8 cellular contexts compared by ENCODE assay signal in genomic region chr1:111603979-111604378, GRCh38. TPM values are rescaled to one million over a fixed set of nuclear protein-coding genes. Genes with fewer than 3 reads are reported as not detected.
A peak's percentile ranks its signal among the peaks of the same experiment; 100 is the strongest.
DNase-seq lines count a peak whose midpoint lies in the region; ATAC-seq, FAIRE-seq and TF ChIP-seq lines count a peak whose summit lies in the region.

No MANE protein-coding gene starts in this region.

- FAIRE-seq in small intestine (lab: Jason Lieb, UNC), result no peak

- H3K27me3 Mint-ChIP-seq in endodermal cell (ENCODE audit: insufficient read depth), result peaks cover 8% of the 10 kb centered on the region

- TF ChIP-seq CTCF in endodermal cell (conservative IDR thresholded peaks at IDR 0.05), result no peak

- WGBS in small intestine, 3 donors, result 67 to 81% (median 72%) methylated on average over 4 of the region's 4 CpGs
- 85 to 88% methylated on average over 4 of the region's 4 CpGs for WGBS in endodermal cell (ENCODE audit: insufficient coverage in 1 of 2, insufficient read length in 1 of 2), 2 experiments

- peaks cover 11% of the 10 kb centered on the region for H3K9me3 Mint-ChIP-seq in endodermal cell

- H3K4me3 ChIP-seq in small intestine (ENCODE audit: low read depth in 1 of 2, low read length in 2 of 2) (no peak overlapping the region), endodermal cell (ENCODE audit: low read length) (no peak overlapping the region)

- H3K36me3 ChIP-seq in small intestine (ENCODE audit: control insufficient read depth in 2 of 2, insufficient read depth in 2 of 2, low read length in 2 of 2) (no peaks in the 10 kb centered on the region), endodermal cell (ENCODE audit: control insufficient read depth, insufficient read depth, low read length) (no peaks in the 10 kb centered on the region)

- H3K27ac Mint-ChIP-seq in endodermal cell, result no peak overlapping the region

- H3K27me3 ChIP-seq in small intestine (ENCODE audit: control insufficient read depth in 2 of 2, insufficient read depth in 2 of 2, low read length in 2 of 2) (no peaks in the 10 kb centered on the region), endodermal cell (ENCODE audit: control insufficient read depth, insufficient read depth, low read length, poor library complexity, severe bottlenecking) (peaks cover 5% of the 10 kb centered on the region)

- no peak overlapping the region for H3K27ac ChIP-seq in small intestine (ENCODE audit: low read depth in 1 of 2, low read length in 1 of 2)
- H3K27ac ChIP-seq in endodermal cell (ENCODE audit: low read depth, low read length), result no peak overlapping the region

- no peak overlapping the region for H3K4me3 Mint-ChIP-seq in endodermal cell

- H3K4me1 ChIP-seq in small intestine (ENCODE audit: control insufficient read depth in 2 of 2, insufficient read depth in 1 of 2, low read depth in 1 of 2, low read length in 1 of 2) (peaks cover 5 to 6% of the 10 kb centered on the region in 2 donors), endodermal cell (ENCODE audit: control insufficient read depth, insufficient read depth, low read length) (no peaks in the 10 kb centered on the region)

- DNase-seq in Daoy (ENCODE audit: low read depth), result peak; percentile 28
- peak; percentile 60 for DNase-seq in activated T-cell treated with anti-CD3 and anti-CD28 coated beads for 4 hours
- DNase-seq in small intestine, result peak; percentile 69
- no peak for DNase-seq in NCI-H2081 treated with DMSO at 0.1 percent for 48 hours (lab: John Stamatoyannopoulos, UW)
- DNase-seq in endodermal cell, result no peak
- no peak for DNase-seq in NCI-H146 treated with DMSO at 0.1 percent for 48 hours (lab: John Stamatoyannopoulos, UW; ENCODE audit: unreplicated experiment)

- peak; percentile 40 for ATAC-seq in HG03460 (IDR thresholded peaks at IDR 0.05; ENCODE audit: unreplicated experiment)
- ATAC-seq in GM19023 (IDR thresholded peaks at IDR 0.05; ENCODE audit: unreplicated experiment), result no peak

- no peak overlapping the region for H3K9ac ChIP-seq in endodermal cell (ENCODE audit: extremely low read depth, low read length, poor library complexity, severe bottlenecking)

- no peaks in the 10 kb centered on the region for H3K36me3 Mint-ChIP-seq in endodermal cell (ENCODE audit: low read depth)

- no peaks in the 10 kb centered on the region for H3K4me1 Mint-ChIP-seq in endodermal cell

- H3K9me3 ChIP-seq in small intestine (ENCODE audit: control insufficient read depth, low read depth) (no peaks in the 10 kb centered on the region), endodermal cell (ENCODE audit: control insufficient read depth, low read length) (peaks cover 4% of the 10 kb centered on the region)

RNA-seq across cellular contexts. Expression of gene RAP1A, which starts 15.6 kb away (rescaled TPM):
- 42.8 and 47.1 TPM in 2 replicates for total RNA-seq in Daoy (2014; rRNA removed; shearing (Covaris generic))
- 100 to 1,000 TPM in 1 of 3 donors, 10 to 100 TPM in 2; 75.4 to 150 (median 92.1) TPM for polyA plus RNA-seq in small intestine
- total RNA-seq in endodermal cell, result 10 to 100 TPM; 28.5 to 35.0 TPM
- 40.5 TPM for polyA plus RNA-seq in endodermal cell (2013, experiment 1 of 2)
- 40.6 TPM for polyA plus RNA-seq in endodermal cell (2013, experiment 2 of 2)

Comparison
In these comparisons a context has a peak if more than half of its experiments do, and no peak if none do; other contexts are left out.
1. DNase-seq: peak in Daoy (single experiment), activated T-cell treated with anti-CD3 and anti-CD28 coated beads for 4 hours (single experiment) and small intestine (single experiment); none in NCI-H2081 treated with DMSO at 0.1 percent for 48 hours (single experiment), endodermal cell (single experiment) and NCI-H146 treated with DMSO at 0.1 percent for 48 hours (single experiment).